ENCODE assay signal across 29 cellular contexts in the genomic region with DNA sequence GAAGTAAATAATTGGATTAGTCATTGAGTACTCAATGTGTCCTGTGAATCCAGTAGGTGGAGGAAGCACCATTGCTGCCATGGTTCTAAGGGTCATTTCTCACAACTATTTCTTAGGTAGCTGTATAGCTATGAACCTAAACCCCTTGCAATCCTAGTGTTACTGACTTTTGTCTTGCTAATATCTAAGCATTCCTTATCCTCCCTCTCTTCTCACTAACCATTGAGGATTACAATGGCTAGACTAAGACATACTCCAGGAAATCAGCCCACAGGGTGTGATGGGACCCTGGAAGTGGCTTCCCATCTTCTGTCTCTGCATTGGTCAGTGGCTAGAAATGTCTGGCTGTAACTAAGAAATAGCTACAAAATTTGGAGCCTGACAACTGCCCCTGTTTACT. TPM values are rescaled to one million over a fixed set of nuclear protein-coding genes. Genes with fewer than 3 reads are reported as not detected.
"Had no signal": no experiment of that assay in that cellular context is flagged by ENCODE, and none has a peak within 500 bp of the region (broad histone marks: within the 10 kb centered on the region; RNA-seq: fewer than 3 reads in every experiment).

No MANE protein-coding gene starts in this region.

- DNase-seq: dermis blood vessel endothelial cell; effector memory CD4-positive, alpha-beta T cell; erythroblast; esophagus squamous epithelium; foreskin melanocyte; glutamatergic neuron; heart right ventricle; hippocampal formation; natural killer cell; occipital lobe; ovary; posterior cingulate gyrus; psoas muscle; right cardiac atrium; sigmoid colon; stimulated activated CD4-positive, alpha-beta T cell treated with anti-CD3 and anti-CD28 coated beads, Interleukin-2, amount 100 ng/mL, for 24 hours; stimulated activated CD4-positive, alpha-beta T cell treated with anti-CD3 and anti-CD28 coated beads, Interleukin-4, amount 100 ng/mL, for 24 hours; stimulated activated naive CD4-positive, alpha-beta T cell treated with Interleukin-2 at 50 U/mL for 16 hours; substantia nigra; testis; tibial artery had no signal

- H3K9me3 ChIP-seq: esophagus squamous epithelium, heart right ventricle, ovary, psoas muscle, sigmoid colon, testis, tibial artery had no signal

- H3K36me3 ChIP-seq: esophagus squamous epithelium, heart right ventricle, ovary, sigmoid colon, tibial artery had no signal

- H3K4me3 Mint-ChIP-seq: memory B cell; natural killer cell; stimulated activated effector memory CD8-positive, alpha-beta T cell treated with anti-CD3 and anti-CD28 coated beads, Interleukin-12 subunit alpha, Interleukin-12 subunit beta, amount 100 ng/mL, for 72 hours; type B pancreatic cell had no signal

- H3K27ac Mint-ChIP-seq: memory B cell; natural killer cell; stimulated activated effector memory CD8-positive, alpha-beta T cell treated with anti-CD3 and anti-CD28 coated beads, Interleukin-12 subunit alpha, Interleukin-12 subunit beta, amount 100 ng/mL, for 72 hours; type B pancreatic cell had no signal

- H3K4me1 Mint-ChIP-seq: memory B cell; natural killer cell; stimulated activated effector memory CD8-positive, alpha-beta T cell treated with anti-CD3 and anti-CD28 coated beads, Interleukin-12 subunit alpha, Interleukin-12 subunit beta, amount 100 ng/mL, for 72 hours had no signal

- H3K4me1 ChIP-seq: esophagus squamous epithelium, heart right ventricle, psoas muscle, sigmoid colon, testis, tibial artery had no signal

- H3K9me3 Mint-ChIP-seq: natural killer cell, type B pancreatic cell had no signal

- ATAC-seq: heart right ventricle; natural killer cell; psoas muscle; right cardiac atrium; stimulated activated effector memory CD8-positive, alpha-beta T cell treated with anti-CD3 and anti-CD28 coated beads, Interleukin-12 subunit alpha, Interleukin-12 subunit beta, amount 100 ng/mL, for 72 hours had no signal

- H3K27ac ChIP-seq: coronary artery, esophagus squamous epithelium, heart right ventricle, ovary, psoas muscle, sigmoid colon, testis, tibial artery had no signal

- H3K27me3 ChIP-seq: ovary, testis had no signal

- H3K4me3 ChIP-seq: coronary artery, esophagus squamous epithelium, heart right ventricle, lung, ovary, psoas muscle, sigmoid colon, testis, tibial artery had no signal

- H3K36me3 Mint-ChIP-seq: memory B cell; natural killer cell; stimulated activated effector memory CD8-positive, alpha-beta T cell treated with anti-CD3 and anti-CD28 coated beads, Interleukin-12 subunit alpha, Interleukin-12 subunit beta, amount 100 ng/mL, for 72 hours; type B pancreatic cell had no signal

RNA-seq across cellular contexts. Expression of gene FOXA2, which starts 27.3 kb away (rescaled TPM):
- total RNA-seq: dermis blood vessel endothelial cell, heart right ventricle, mononuclear cell, natural killer cell, occipital lobe, psoas muscle, right cardiac atrium, sigmoid colon, skeletal muscle tissue, urinary bladder had no signal
